In the genomic region with DNA sequence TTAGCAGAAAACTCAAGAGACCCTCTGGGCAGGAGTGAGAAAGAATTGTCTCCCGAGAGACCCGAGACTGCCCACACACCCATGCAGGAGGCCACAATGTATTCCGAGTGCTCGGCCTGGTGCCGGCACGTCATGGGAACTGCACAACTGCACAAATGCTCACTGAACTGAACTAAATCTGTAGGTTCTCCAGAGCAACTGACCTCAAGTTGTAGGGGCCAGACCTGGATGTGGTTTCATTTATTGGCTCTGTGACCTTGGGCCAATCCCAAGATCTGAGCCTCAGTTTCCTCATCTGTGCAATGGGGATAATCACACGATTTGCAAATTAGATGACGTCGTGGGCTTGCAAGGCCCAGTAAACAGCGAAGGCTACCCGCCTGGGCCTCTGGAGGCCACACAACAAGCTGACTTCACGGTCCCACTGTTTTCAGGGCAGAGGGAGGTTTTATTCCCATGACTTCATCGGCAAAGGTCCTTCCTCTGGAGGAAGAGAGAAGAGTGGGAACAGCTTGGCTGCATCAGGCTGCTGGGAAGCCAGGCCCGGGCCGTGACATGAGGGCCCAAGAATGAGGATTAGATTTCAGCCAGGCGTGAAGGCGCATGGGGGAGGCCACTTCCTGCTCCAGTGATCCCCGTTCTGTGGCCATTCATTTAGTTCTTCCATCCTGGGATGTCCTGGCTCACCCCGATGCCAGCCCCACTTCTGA, we compare ENCODE assay signal across 16 cellular contexts. TPM values are rescaled to one million over a fixed set of nuclear protein-coding genes. Genes with fewer than 3 reads are reported as not detected.
DNase-seq lines count a peak whose midpoint lies in the region; ATAC-seq and TF ChIP-seq lines count a peak whose summit lies in the region.
"Had no signal": no experiment of that assay in that cellular context is flagged by ENCODE, and none has a peak within 500 bp of the region (broad histone marks: within the 10 kb centered on the region; RNA-seq: fewer than 3 reads in every experiment).

No MANE protein-coding gene starts in this region.

- H3K9me3 Mint-ChIP-seq in nephron progenitor cell = peaks cover 9% of the 10 kb centered on the region
- H3K9me3 Mint-ChIP-seq: natural killer cell had no signal

- peak overlapping the region; percentile 96 for H3K27ac Mint-ChIP-seq in nephron progenitor cell
- H3K27ac Mint-ChIP-seq: natural killer cell had no signal

- peak; percentile 57 for DNase-seq in AG10803 (ENCODE audit: low read depth)
- peak; percentile 68 for DNase-seq in WERI-Rb-1
- peak; percentile 54 to 70 for DNase-seq in foreskin fibroblast
- DNase-seq in nephron progenitor cell = peak; percentile 60
- no peak for DNase-seq in NCI-H1417 treated with DMSO at 0.1 percent for 48 hours (lab: John Stamatoyannopoulos, UW)
- DNase-seq in UCSD-AML1 (lab: John Stamatoyannopoulos, UW; ENCODE audit: unreplicated experiment) = no peak
- no peak for DNase-seq in upper lobe of right lung
- no peak for DNase-seq in NCI-H187 (lab: John Stamatoyannopoulos, UW)
- DNase-seq: activated CD4-positive, CD25-positive, alpha-beta regulatory T cell treated with anti-CD3 and anti-CD28 coated beads, Interleukin-2, amount 50 U/mL, for 72 hours; natural killer cell; NCI-H187 treated with DMSO at 0.1 percent for 48 hours had no signal

- intact Hi-C loops in upper lobe of right lung (cut with DNase I) = no loop called here

- no peaks in the 10 kb centered on the region for H3K36me3 Mint-ChIP-seq in nephron progenitor cell (ENCODE audit: low read depth)
- H3K36me3 Mint-ChIP-seq: brain, natural killer cell had no signal

- peaks cover 30% of the 10 kb centered on the region for H3K27me3 Mint-ChIP-seq in nephron progenitor cell (ENCODE audit: low read depth, poor library complexity)

- no peak for ATAC-seq in upper lobe of right lung
- ATAC-seq: natural killer cell, SK-N-SH treated with all-trans-retinoic acid at 6 μM for 48 hours had no signal

- peak overlapping the region; percentile 17; the same call in 1 of the 2 replicates for H3K27ac ChIP-seq in WERI-Rb-1
- no peak overlapping the region for H3K27ac ChIP-seq in upper lobe of right lung
- H3K27ac ChIP-seq: vagina had no signal

- H3K4me1 ChIP-seq in upper lobe of right lung = peaks cover 5% of the 10 kb centered on the region

- H3K9me3 ChIP-seq in WERI-Rb-1 (ENCODE audit: severe bottlenecking) = peaks cover 2% of the 10 kb centered on the region
- H3K9me3 ChIP-seq in upper lobe of right lung = no peaks in the 10 kb centered on the region
- H3K9me3 ChIP-seq: HAP-1, vagina had no signal

- H3K4me1 Mint-ChIP-seq in nephron progenitor cell = peaks cover 29% of the 10 kb centered on the region

- no peak overlapping the region for H3K4me3 Mint-ChIP-seq in nephron progenitor cell
- H3K4me3 Mint-ChIP-seq: brain, natural killer cell had no signal

- H3K4me3 ChIP-seq in AG10803 (ENCODE audit: low read length) (no peak overlapping the region), WERI-Rb-1 (ENCODE audit: low read depth, low read length) (no peak overlapping the region), foreskin fibroblast (ENCODE audit: low read depth in 1 of 2, low read length in 2 of 2) (no peak overlapping the region), upper lobe of right lung (no peak overlapping the region)
- H3K4me3 ChIP-seq: HAP-1, vagina had no signal

- H3K36me3 ChIP-seq in WERI-Rb-1 = no peaks in the 10 kb centered on the region
- H3K36me3 ChIP-seq in upper lobe of right lung = no peaks in the 10 kb centered on the region
- H3K36me3 ChIP-seq: HAP-1, vagina had no signal

- H3K27me3 ChIP-seq in WERI-Rb-1 (ENCODE audit: insufficient read depth, low read depth, severe bottlenecking) (no peaks in the 10 kb centered on the region), upper lobe of right lung (peaks cover 18% of the 10 kb centered on the region)
- H3K27me3 ChIP-seq: vagina had no signal

- TF ChIP-seq CTCF in AG10803 (conservative IDR thresholded peaks at IDR 0.05; ENCODE audit: low read length) (no peak), WERI-Rb-1 (IDR thresholded peaks at IDR 0.05; ENCODE audit: low read depth, low read length) (no peak), foreskin fibroblast (IDR thresholded peaks at IDR 0.05; ENCODE audit: low read depth, low read length) (no peak), nephron progenitor cell (IDR thresholded peaks at IDR 0.05) (no peak), upper lobe of right lung (IDR thresholded peaks at IDR 0.05) (no peak)

RNA-seq across cellular contexts. Expression of gene ERFE, which starts 3.6 kb away (rescaled TPM):
- total RNA-seq in upper lobe of right lung = not detected
- total RNA-seq: vagina had no signal

RNA-seq across cellular contexts. Expression of gene KLHL30, which starts 16.7 kb away (rescaled TPM):
- 0.90 TPM for total RNA-seq in upper lobe of right lung
- total RNA-seq: endothelial cell of umbilical vein, natural killer cell had no signal

RNA-seq across cellular contexts. Expression of gene ILKAP, which starts 48.3 kb away (rescaled TPM):
- total RNA-seq in upper lobe of right lung = 47.2 TPM

RNA-seq across cellular contexts. Expression of gene ESPNL, which starts 55.1 kb away (rescaled TPM):
- 0.35 TPM for total RNA-seq in upper lobe of right lung
- total RNA-seq: endothelial cell of umbilical vein, natural killer cell had no signal

Comparison
In these comparisons a context has a peak if more than half of its experiments do, and no peak if none do; other contexts are left out.
1. DNase-seq: peak in AG10803 (single experiment), WERI-Rb-1 (single experiment), foreskin fibroblast (2 of 2) and nephron progenitor cell (single experiment); none in NCI-H1417 treated with DMSO at 0.1 percent for 48 hours (single experiment), UCSD-AML1 (single experiment), upper lobe of right lung (single experiment) and NCI-H187 (0 of 2).